16 cellular contexts compared by ENCODE assay signal in the genomic region with DNA sequence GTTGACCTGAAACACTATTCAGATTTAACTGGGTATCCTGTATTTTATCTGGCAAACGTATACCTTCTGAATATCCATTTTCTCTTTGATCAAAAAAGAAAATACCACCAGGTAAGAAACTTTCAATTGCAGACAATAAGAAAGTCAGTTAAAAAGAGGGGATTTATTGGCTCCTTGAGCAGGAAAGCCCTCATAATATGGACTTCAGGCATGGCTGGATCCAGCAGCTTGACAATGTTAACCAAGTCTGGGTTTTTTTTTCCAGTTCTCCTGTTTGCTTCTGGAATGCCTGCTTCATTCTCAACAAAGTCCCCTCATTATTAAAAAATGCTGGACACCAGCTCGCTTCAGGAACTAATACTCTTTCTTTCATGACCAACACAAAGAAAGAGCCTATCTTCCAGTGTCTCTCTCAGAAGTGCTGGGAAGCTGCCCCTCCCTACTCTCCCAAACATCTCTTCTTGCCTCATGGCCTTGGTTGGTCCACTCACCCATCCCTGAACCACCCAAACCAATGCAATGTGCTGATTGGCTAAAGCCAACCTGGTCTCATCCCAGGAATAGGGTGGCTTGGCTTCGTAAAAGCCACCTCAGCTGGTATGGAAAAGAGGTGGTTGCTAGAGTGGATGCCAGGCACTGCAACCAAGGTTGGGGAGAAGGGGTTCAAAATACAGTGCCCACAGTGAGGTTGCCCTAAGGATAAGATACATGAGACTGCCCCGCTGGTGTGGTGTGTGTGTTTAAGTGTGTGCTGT. TPM values are rescaled to one million over a fixed set of nuclear protein-coding genes. Genes with fewer than 3 reads are reported as not detected.
DNase-seq lines count a peak whose midpoint lies in the region; ATAC-seq, FAIRE-seq and TF ChIP-seq lines count a peak whose summit lies in the region.
"Had no signal": no experiment of that assay in that cellular context is flagged by ENCODE, and none has a peak within 500 bp of the region (broad histone marks: within the 10 kb centered on the region; RNA-seq: fewer than 3 reads in every experiment).

No MANE protein-coding gene starts in this region.

- H2AFZ ChIP-seq in ACC112 (ENCODE audit: low read length, unreplicated experiment) (no peak overlapping the region), K562 (ENCODE audit: low read depth, low read length) (no peak overlapping the region), mesenchymal stem cell (ENCODE audit: low read depth, low read length) (no peak overlapping the region)

- CTCF ChIA-PET in K562 (lab: Yijun Ruan, JAX; ENCODE audit: low intra/inter-chr PET ratio) = no interaction called here

- H4K20me1 ChIP-seq in K562 (replicated peaks; ENCODE audit: control insufficient read depth, insufficient read depth, low read length) = no peaks in the 10 kb centered on the region; the same call in 1 of the 2 replicates

- H3K9me3 Mint-ChIP-seq in CD14-positive monocyte = peaks cover 0 to 2% (median 0%) of the 10 kb centered on the region in 7 donors

- H2BK12ac ChIP-seq in mesenchymal stem cell (ENCODE audit: low read length in 2 of 2) = no peak overlapping the region

- peak overlapping the region in 3 of 7 donors; percentile 27 to 80 (median 68) for H3K27ac Mint-ChIP-seq in CD14-positive monocyte

- H3K18ac ChIP-seq in mesenchymal stem cell (ENCODE audit: low read depth in 1 of 2, low read length in 2 of 2) = no peak overlapping the region

- FAIRE-seq in K562 (lab: Jason Lieb, UNC) = no peak

- no peak for TF ChIP-seq POLR2A in K562 (conservative IDR thresholded peaks at IDR 0.05)

- no peak overlapping the region for H2BK120ac ChIP-seq in mesenchymal stem cell (ENCODE audit: low read depth, low read length)

- no peak overlapping the region for H2BK5ac ChIP-seq in mesenchymal stem cell (ENCODE audit: low read depth, low read length, poor library complexity, severe bottlenecking)

- H3K4ac ChIP-seq in mesenchymal stem cell (ENCODE audit: low read depth in 1 of 2, low read length in 2 of 2) = no peak overlapping the region

- H3K4me1 Mint-ChIP-seq in CD14-positive monocyte = peaks cover 30% of the 10 kb centered on the region

- TF ChIP-seq CTCF in CD14-positive monocyte (IDR thresholded peaks at IDR 0.05) = no peak
- no peak for TF ChIP-seq CTCF in K562 (IDR thresholded peaks at IDR 0.05 in 2 of 3, conservative IDR thresholded peaks at IDR 0.05 in 1 of 3; ENCODE audit: insufficient read depth in 2 of 3, low read depth in 1 of 3, low read length in 3 of 3)
- TF ChIP-seq CTCF in foreskin fibroblast (IDR thresholded peaks at IDR 0.05; ENCODE audit: low read depth, low read length) = no peak

- no peaks in the 10 kb centered on the region for H3K36me3 Mint-ChIP-seq in CD14-positive monocyte

- H3K27ac ChIP-seq in ACC112 (ENCODE audit: low read depth, low read length) (peak overlapping the region; percentile 44; the same call in 1 of the 2 replicates), K562 (ENCODE audit: extremely low read depth, low read depth, low read length) (no peak overlapping the region), mesenchymal stem cell (ENCODE audit: low read length, poor library complexity, severe bottlenecking) (no peak overlapping the region)
- H3K27ac ChIP-seq: SJSA1 had no signal

- POLR2A ChIA-PET in K562 (lab: Yijun Ruan, JAX) = no interaction called here

- peaks cover 14% of the 10 kb centered on the region for H3K79me2 ChIP-seq in ACC112 (ENCODE audit: control insufficient read depth, insufficient read depth, low read length, unreplicated experiment)
- no peaks in the 10 kb centered on the region for H3K79me2 ChIP-seq in K562 (ENCODE audit: control insufficient read depth, insufficient read depth, low read length)

- no peak overlapping the region for H2AK5ac ChIP-seq in mesenchymal stem cell (ENCODE audit: low read length, severe bottlenecking)

- TF ChIP-seq EP300 in K562 (IDR thresholded peaks at IDR 0.05; ENCODE audit: low read length) = no peak

- peak overlapping the region; percentile 48 to 85 for H3K4me3 Mint-ChIP-seq in CD14-positive monocyte

- BruUV-seq in K562 (replicated peaks; lab: Mats Ljungman, UMichigan) = no TSS peak

- intact Hi-C loops in CD14-positive monocyte (cut with micrococcal nuclease) (loop anchor here (10.0 kb wide), 2 partner anchors 49 to 289 kb away; a partner anchor contains a TSS), K562 (cut with micrococcal nuclease) (loop anchor here (2.0 to 5.0 kb wide), 3 partner anchors 47 to 292 kb away; a partner anchor contains a TSS)

- H3K36me3 ChIP-seq in ACC112 (ENCODE audit: insufficient read depth, low read length) (no peaks in the 10 kb centered on the region), K562 (ENCODE audit: control insufficient read depth, insufficient read depth, low read length) (no peaks in the 10 kb centered on the region), mesenchymal stem cell (ENCODE audit: control insufficient read depth in 1 of 2, insufficient read depth in 2 of 2, low read depth in 1 of 2, low read length in 2 of 2) (peaks cover 0 to 7% of the 10 kb centered on the region in 2 experiments)
- H3K36me3 ChIP-seq: BE2C, SJSA1 had no signal

- no peak overlapping the region for H3K9ac ChIP-seq in K562 (ENCODE audit: insufficient read depth in 1 of 2, low read depth in 2 of 2, low read length in 2 of 2)
- peak overlapping the region; percentile 30 for H3K9ac ChIP-seq in mesenchymal stem cell (ENCODE audit: low read length)

- H4K8ac ChIP-seq in mesenchymal stem cell (ENCODE audit: low read length) = no peak overlapping the region

- H3K4me1 ChIP-seq in ACC112 (ENCODE audit: control insufficient read depth, insufficient read depth, low read length, unreplicated experiment) (peaks cover 10% of the 10 kb centered on the region), K562 (replicated peaks in 1 of 2; ENCODE audit: control insufficient read depth in 2 of 2, insufficient read depth in 2 of 2, low read length in 2 of 2) (peaks cover 10 to 24% of the 10 kb centered on the region in 2 experiments; a peak in 4 of 5 replicates), mesenchymal stem cell (ENCODE audit: control insufficient read depth, insufficient read depth, low read depth, low read length) (peaks cover 19% of the 10 kb centered on the region)
- H3K4me1 ChIP-seq: BE2C had no signal

- no peak overlapping the region for H3K23ac ChIP-seq in mesenchymal stem cell (ENCODE audit: low read length in 2 of 2)

- no peak for TF ChIP-seq RAD21 in K562 (CRISPR knock-in tag; conservative IDR thresholded peaks at IDR 0.05 in 1 of 2, IDR thresholded peaks at IDR 0.05 in 1 of 2)

- no peak overlapping the region for H2BK15ac ChIP-seq in mesenchymal stem cell (ENCODE audit: low read depth, poor library complexity, severe bottlenecking)

- H3K14ac ChIP-seq in mesenchymal stem cell (ENCODE audit: low read length in 2 of 2) = no peak overlapping the region

- H3K4me2 ChIP-seq in K562 (ENCODE audit: insufficient read depth, low read length) = no peak overlapping the region
- H3K4me2 ChIP-seq in mesenchymal stem cell (ENCODE audit: low read length, poor library complexity, severe bottlenecking) = no peak overlapping the region

- H3K27me3 ChIP-seq in ACC112 (ENCODE audit: insufficient read depth, low read length) (no peaks in the 10 kb centered on the region), K562 (ENCODE audit: control insufficient read depth in 2 of 2, insufficient read depth in 2 of 2, low read length in 2 of 2) (peaks cover 2 to 49% of the 10 kb centered on the region in 2 experiments; a peak in 3 of 5 replicates), mesenchymal stem cell (ENCODE audit: control insufficient read depth in 1 of 2, insufficient read depth in 1 of 2, low read length in 2 of 2) (peaks cover 0 to 11% of the 10 kb centered on the region in 2 experiments)

- 2% methylated on average over 4 of the region's 4 CpGs for WGBS in K562 (ENCODE audit: insufficient coverage, low coverage, missing lambda C conversion rate)
- WGBS in mesenchymal stem cell = 96% methylated on average over 2 of the region's 4 CpGs

- H3K27me3 Mint-ChIP-seq in CD14-positive monocyte (ENCODE audit: low read depth in 3 of 3) = peaks cover 19 to 39% (median 28%) of the 10 kb centered on the region in 3 donors

- no peak for ATAC-seq in K562

- H3K9me1 ChIP-seq in K562 (ENCODE audit: control insufficient read depth, insufficient read depth, low read length) = no peaks in the 10 kb centered on the region

- H3K79me1 ChIP-seq in mesenchymal stem cell (replicated peaks; ENCODE audit: low read length, poor library complexity, severe bottlenecking) = peaks cover 2% of the 10 kb centered on the region

- in situ Hi-C loops in K562 (cut with MboI) = loop anchor here (10.0 kb wide), 2 partner anchors 289 to 861 kb away; no protein-coding TSS in a partner anchor

- DNase-seq in CD14-positive monocyte (ENCODE audit: low spot score) (no peak), K562 (ENCODE audit: extremely low read depth in 1 of 4, low spot score in 3 of 4) (no peak), mesenchymal stem cell (no peak), foreskin fibroblast (no peak), NCI-H1417 treated with DMSO at 0.1 percent for 48 hours (lab: John Stamatoyannopoulos, UW) (no peak)
- no peak for DNase-seq in activated effector memory CD4-positive, alpha-beta T cell treated with anti-CD3 and anti-CD28 coated beads, Interleukin-2, amount 50 U/mL, for 16 hours
- DNase-seq: BE2C; H7; Kasumi-1; NCI-H146; NCI-H2081 treated with DMSO at 0.1 percent for 48 hours; NCI-H526; NK-92 treated with Interleukin-12 subunit alpha and Interleukin-12 subunit beta, amount 100 ng/mL, for 24 hours; OCI-M1 had no signal

- peak overlapping the region; percentile 78 for H3K4me3 ChIP-seq in ACC112 (ENCODE audit: low read depth, low read length)
- no peak overlapping the region for H3K4me3 ChIP-seq in K562
- H3K4me3 ChIP-seq in mesenchymal stem cell (ENCODE audit: insufficient read depth in 1 of 2, low read depth in 1 of 2, low read length in 2 of 2) = peak overlapping the region in 1 of 2 experiments; percentile 45
- H3K4me3 ChIP-seq in foreskin fibroblast (ENCODE audit: low read depth in 1 of 2, low read length in 2 of 2) = no peak overlapping the region
- H3K4me3 ChIP-seq: SJSA1 had no signal

- no peaks in the 10 kb centered on the region for H3K9me3 ChIP-seq in K562 (replicated peaks; ENCODE audit: control insufficient read depth, insufficient read depth, low read depth, low read length)
- H3K9me3 ChIP-seq in mesenchymal stem cell (ENCODE audit: control insufficient read depth, low read length) = no peaks in the 10 kb centered on the region
- H3K9me3 ChIP-seq: BE2C had no signal

- H4K91ac ChIP-seq in mesenchymal stem cell (ENCODE audit: low read length) = no peak overlapping the region

RNA-seq across cellular contexts. Expression of a gene that starts 30.6 kb away (rescaled TPM):
- polyA plus RNA-seq in CD14-positive monocyte (1 to 10 TPM; 7.5 to 9.8 TPM), K562 (2011; rRNA removed) (0.05 TPM in 1 of 2 replicates, not detected in the other), K562 (2014; fragmentation: Illumina TruSeq; extraction: Trizol) (0.08 TPM in 1 of 2 replicates, not detected in the other), K562 (2014; fragmentation: Nextera tagmentation; extraction: Ambion mirVana) (under 1 TPM in 1 of 2 experiments, not detected in 1; 0.01 TPM), K562 (2014; rRNA removed) (0.01 TPM in 1 of 2 replicates, not detected in the other)
- total RNA-seq in K562 (2011; cell fraction: chromatin; rRNA removed; ENCODE audit: low replicate concordance) = 0.05 TPM in 1 of 2 replicates, not detected in the other
- total RNA-seq in K562 (2011; cell fraction: nucleolus; rRNA removed) = not detected in 2 replicates
- not detected in 2 replicates for total RNA-seq in K562 (2011; cell fraction: nucleoplasm; rRNA removed)
- total RNA-seq in K562 (2014; rRNA removed) (not detected in 2 replicates), K562 (2014; rRNA removed; fragmentation: Illumina TruSeq; extraction: Trizol) (not detected in 2 replicates), K562 (2015; rRNA removed; fragmentation: Illumina TruSeq; extraction: Trizol) (not detected in 2 replicates), K562 (2021) (0.02 and 0.29 TPM in 2 replicates)
- 0.01 and 0.03 TPM in 2 replicates for polyA plus RNA-seq in K562 (2011; cell fraction: cytosol; rRNA removed)
- polyA plus RNA-seq in K562 (2011; cell fraction: nucleus; rRNA removed) = 0.09 TPM in 1 of 2 replicates, not detected in the other
- 0.03 and 0.58 TPM in 2 replicates for polyA plus RNA-seq in K562 (2012)
- polyA minus RNA-seq in K562 (2011; rRNA and poly(A)+ RNA removed) = not detected in 2 replicates
- polyA minus RNA-seq in K562 (2011; cell fraction: cytosol; rRNA and poly(A)+ RNA removed) = not detected in 2 replicates
- polyA minus RNA-seq in K562 (2011; cell fraction: nucleus; rRNA and poly(A)+ RNA removed) = not detected in 2 replicates
- not detected for polyA plus RNA-seq in mesenchymal stem cell (2013, experiment 1 of 2)
- 0.01 TPM for polyA plus RNA-seq in mesenchymal stem cell (2013, experiment 2 of 2)
- total RNA-seq: H7 had no signal

RNA-seq across cellular contexts. Expression of a gene that starts 49.2 kb away (rescaled TPM):
- 1 to 10 TPM; 1.5 to 1.9 TPM for polyA plus RNA-seq in CD14-positive monocyte
- total RNA-seq in K562 (2011; cell fraction: chromatin; rRNA removed; ENCODE audit: low replicate concordance) = 9.9 and 13.9 TPM in 2 replicates
- 10.7 and 11.5 TPM in 2 replicates for total RNA-seq in K562 (2011; cell fraction: nucleolus; rRNA removed)
- total RNA-seq in K562 (2011; cell fraction: nucleoplasm; rRNA removed) = 8.2 and 9.7 TPM in 2 replicates
- 23.2 and 30.0 TPM in 2 replicates for total RNA-seq in K562 (2014; rRNA removed)
- 7.8 and 8.6 TPM in 2 replicates for total RNA-seq in K562 (2014; rRNA removed; fragmentation: Illumina TruSeq; extraction: Trizol)
- 12.4 and 12.7 TPM in 2 replicates for total RNA-seq in K562 (2015; rRNA removed; fragmentation: Illumina TruSeq; extraction: Trizol)
- 28.1 and 29.3 TPM in 2 replicates for total RNA-seq in K562 (2021)
- polyA plus RNA-seq in K562 (2011; rRNA removed) = 12.3 and 13.1 TPM in 2 replicates
- polyA plus RNA-seq in K562 (2011; cell fraction: cytosol; rRNA removed) = 12.0 and 31.3 TPM in 2 replicates
- polyA plus RNA-seq in K562 (2011; cell fraction: nucleus; rRNA removed) = 19.7 and 38.0 TPM in 2 replicates
- 6.0 and 12.9 TPM in 2 replicates for polyA plus RNA-seq in K562 (2012)
- polyA plus RNA-seq in K562 (2014; fragmentation: Illumina TruSeq; extraction: Trizol) = 8.7 and 12.5 TPM in 2 replicates
- 1 to 10 TPM; 1.3 to 1.4 TPM for polyA plus RNA-seq in K562 (2014; fragmentation: Nextera tagmentation; extraction: Ambion mirVana)
- polyA plus RNA-seq in K562 (2014; rRNA removed) = 19.3 and 22.3 TPM in 2 replicates
- 7.5 and 11.3 TPM in 2 replicates for polyA minus RNA-seq in K562 (2011; rRNA and poly(A)+ RNA removed)
- 15.5 and 16.6 TPM in 2 replicates for polyA minus RNA-seq in K562 (2011; cell fraction: cytosol; rRNA and poly(A)+ RNA removed)
- 9.4 and 13.7 TPM in 2 replicates for polyA minus RNA-seq in K562 (2011; cell fraction: nucleus; rRNA and poly(A)+ RNA removed)
- polyA plus RNA-seq in mesenchymal stem cell (2013, experiment 1 of 2) = 14.3 TPM
- 14.4 TPM for polyA plus RNA-seq in mesenchymal stem cell (2013, experiment 2 of 2)

Comparison
In these comparisons a context has a peak if more than half of its experiments do, and no peak if none do; other contexts are left out.
1. RNA of a gene that starts 30.6 kb away (polyA plus RNA-seq): 7.5 to 9.8 TPM in CD14-positive monocyte; 0.01 to 0.58 TPM in K562; every median in the first group is over 4 times any median in the second.